Comparison of ENCODE assay signal across 8 cellular contexts in genomic region chr11:73142128-73142377, GRCh38. TPM values are rescaled to one million over a fixed set of nuclear protein-coding genes. Genes with fewer than 3 reads are reported as not detected.
DNase-seq lines count a peak whose midpoint lies in the region; ATAC-seq, FAIRE-seq and TF ChIP-seq lines count a peak whose summit lies in the region.

Gene FCHSD2 (minus strand): TSS chr11:73142318. CDS start chr11:73141877, 441 bp downstream.

- peaks cover 19% of the 10 kb centered on the region for H3K27me3 Mint-ChIP-seq in WTC11 (ENCODE audit: low read depth)

- no peaks in the 10 kb centered on the region for H3K9me3 Mint-ChIP-seq in WTC11

- H3K36me3 Mint-ChIP-seq in WTC11 = no peaks in the 10 kb centered on the region; the same call in 1 of the 2 replicates

- peak within 1 kb of the TSS; percentile 87 for H3K4me3 Mint-ChIP-seq in WTC11

- intact Hi-C loops in Right ventricle myocardium superior (cut with DNase I) = loop anchor here (10.0 kb wide), 1 partner anchor 217 kb away; no protein-coding TSS in a partner anchor
- intact Hi-C loops in psoas muscle (cut with DNase I) = loop anchor here in 1 of 2 donors (5.0 kb wide), 1 partner anchor 35 kb away; no protein-coding TSS in a partner anchor

- WGBS in GM23248 (ENCODE audit: low coverage in 1 of 2, low lambda C conversion rate in 2 of 2, missing lambda C conversion rate in 2 of 2), 2 experiments = 0% methylated on average over 6 to 11 of the region's 35 CpGs
- WGBS in psoas muscle, 3 donors = 0 to 1% (median 0%) methylated on average over 3 to 35 of the region's 35 CpGs

- H3K79me2 ChIP-seq in GM23248 (ENCODE audit: insufficient read depth) = peaks cover 45% of the 10 kb centered on the region

- H4K20me1 ChIP-seq in GM23248 (ENCODE audit: insufficient read depth) = no peaks in the 10 kb centered on the region

- ATAC-seq in WTC11 (no peak), Right ventricle myocardium superior (ENCODE audit: poor library complexity) (no peak), psoas muscle (no peak), GM19395 (IDR thresholded peaks at IDR 0.05; ENCODE audit: unreplicated experiment) (no peak)

- CTCF ChIA-PET in WTC11 (lab: Charles Lee) = interaction anchor here (0.6 to 2.4 kb wide), 58 partner anchors 10 to 469 kb away, joined by 3 to 55 read pairs (median 5); partner anchors contain the start of genes P2RY2 and STARD10
- CTCF ChIA-PET in HEK293T (lab: Yijun Ruan, JAX) = interaction anchor here (0.6 to 1.0 kb wide), 10 partner anchors 11 to 295 kb away, joined by 3 to 9 read pairs (median 4); no protein-coding TSS in a partner anchor

- H3K4me1 Mint-ChIP-seq in WTC11 = peaks cover 23% of the 10 kb centered on the region

- H3K4me3 ChIP-seq in GM23248 = peak within 1 kb of the TSS; percentile 93
- H3K4me3 ChIP-seq in psoas muscle = peak within 1 kb of the TSS; percentile 78

- H3K9ac ChIP-seq in GM23248 = peak within 1 kb of the TSS; percentile 86

- DNase-seq in GM23248 (no peak), WTC11 (ENCODE audit: low spot score) (no peak), Right ventricle myocardium superior (no peak), psoas muscle (no peak), GM19239 (ENCODE audit: insufficient read length, low spot score) (no peak), HEK293T (ENCODE audit: extremely low spot score) (no peak), D341Med (ENCODE audit: low spot score) (no peak)

- POLR2A ChIA-PET in WTC11 (lab: Charles Lee) (interaction anchor here (0.8 to 1.1 kb wide), 6 partner anchors 10 to 241 kb away, joined by 3 to 4 read pairs (median 3); no protein-coding TSS in a partner anchor), HEK293T (lab: Yijun Ruan, JAX) (interaction anchor here (0.7 to 1.7 kb wide), 10 partner anchors 9 to 320 kb away, joined by 3 to 18 read pairs (median 4); no protein-coding TSS in a partner anchor)

- no peaks in the 10 kb centered on the region for H3K9me2 ChIP-seq in GM23248 (ENCODE audit: insufficient read depth)

- H3K36me3 ChIP-seq in GM23248 (ENCODE audit: low read depth) = no peaks in the 10 kb centered on the region
- peaks cover 0 to 10% of the 10 kb centered on the region in 2 donors for H3K36me3 ChIP-seq in psoas muscle (ENCODE audit: insufficient read depth in 1 of 2, low read depth in 1 of 2)

- in situ Hi-C loops in GM23248 (cut with MboI) = no loop called here

- H3K9me3 ChIP-seq in GM23248 (ENCODE audit: low read depth) (no peaks in the 10 kb centered on the region), psoas muscle (no peaks in the 10 kb centered on the region)

- no peak for FAIRE-seq in GM19239 (lab: Jason Lieb, UNC)

- H3K27ac ChIP-seq in GM23248 (peak within 1 kb of the TSS; percentile 57), psoas muscle (peak within 1 kb of the TSS; percentile 95)

- peak within 1 kb of the TSS; percentile 94 for H3K4me2 ChIP-seq in GM23248 (ENCODE audit: unreplicated experiment)

- peak within 1 kb of the TSS; percentile 84 for H2AFZ ChIP-seq in GM23248

- H3K4me1 ChIP-seq in GM23248 (ENCODE audit: insufficient read depth) = peaks cover 14% of the 10 kb centered on the region
- H3K4me1 ChIP-seq in psoas muscle = peaks cover 20% of the 10 kb centered on the region

- H3K27me3 ChIP-seq in GM23248 (replicated peaks; ENCODE audit: insufficient read depth) (no peaks in the 10 kb centered on the region), psoas muscle (ENCODE audit: insufficient read depth in 3 of 3, low read length in 2 of 3) (no peaks in the 10 kb centered on the region)

- peaks cover 24% of the 10 kb centered on the region; the same call in 1 of the 2 replicates for H3F3A ChIP-seq in GM23248 (ENCODE audit: insufficient read depth)

- H3K27ac Mint-ChIP-seq in WTC11 = peak within 1 kb of the TSS; percentile 90

- TF ChIP-seq CTCF in WTC11 (IDR thresholded peaks at IDR 0.05) (no peak), psoas muscle (IDR thresholded peaks at IDR 0.05) (no peak)

TF ChIP-seq in WTC11, 78 proteins besides CTCF, POLR2A, EP300 and RAD21:
- TF ChIP-seq, protein P1, sequence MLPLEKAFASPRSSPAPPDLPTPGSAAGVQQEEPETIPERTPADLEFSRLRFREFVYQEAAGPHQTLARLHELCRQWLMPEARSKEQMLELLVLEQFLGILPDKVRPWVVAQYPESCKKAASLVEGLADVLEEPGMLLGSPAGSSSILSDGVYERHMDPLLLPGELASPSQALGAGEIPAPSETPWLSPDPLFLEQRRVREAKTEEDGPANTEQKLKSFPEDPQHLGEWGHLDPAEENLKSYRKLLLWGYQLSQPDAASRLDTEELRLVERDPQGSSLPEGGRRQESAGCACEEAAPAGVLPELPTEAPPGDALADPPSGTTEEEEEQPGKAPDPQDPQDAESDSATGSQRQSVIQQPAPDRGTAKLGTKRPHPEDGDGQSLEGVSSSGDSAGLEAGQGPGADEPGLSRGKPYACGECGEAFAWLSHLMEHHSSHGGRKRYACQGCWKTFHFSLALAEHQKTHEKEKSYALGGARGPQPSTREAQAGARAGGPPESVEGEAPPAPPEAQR (CRISPR knock-in tag; IDR thresholded peaks at IDR 0.05) = no peak
- no peak for TF ChIP-seq JAZF1 (CRISPR knock-in tag; IDR thresholded peaks at IDR 0.05)
- no peak for TF ChIP-seq ZBTB21 (CRISPR knock-in tag; IDR thresholded peaks at IDR 0.05; ENCODE audit: borderline replicate concordance)
- TF ChIP-seq NFYB (CRISPR knock-in tag; conservative IDR thresholded peaks at IDR 0.05; ENCODE audit: low read depth) = no peak
- TF ChIP-seq FOXP1 (CRISPR knock-in tag; IDR thresholded peaks at IDR 0.05; ENCODE audit: borderline replicate concordance) = no peak
- no peak for TF ChIP-seq ELF4 (CRISPR knock-in tag; IDR thresholded peaks at IDR 0.05; ENCODE audit: low read depth)

TF ChIP-seq in HEK293T, 16 proteins besides CTCF, POLR2A, EP300 and RAD21:
- TF ChIP-seq PKNOX1 (IDR thresholded peaks at IDR 0.05) = no peak
- TF ChIP-seq L3MBTL2 (conservative IDR thresholded peaks at IDR 0.05) = no peak
- TF ChIP-seq FOXK2 (IDR thresholded peaks at IDR 0.05) = no peak
- no peak for TF ChIP-seq SP1 (IDR thresholded peaks at IDR 0.05)
- TF ChIP-seq ELF4 (IDR thresholded peaks at IDR 0.05) = no peak
- no peak for TF ChIP-seq TARDBP (IDR thresholded peaks at IDR 0.05)
- TF ChIP-seq LEF1 (IDR thresholded peaks at IDR 0.05; ENCODE audit: borderline replicate concordance) = no peak
- no peak; the same call in 1 of the 2 replicates for TF ChIP-seq FOXM1 (IDR thresholded peaks at IDR 0.05; ENCODE audit: borderline replicate concordance)
- no peak for TF ChIP-seq CTBP1 (IDR thresholded peaks at IDR 0.05; ENCODE audit: borderline replicate concordance)
- TF ChIP-seq ZNF384 (IDR thresholded peaks at IDR 0.05) = no peak
- no peak for TF ChIP-seq NFRKB (IDR thresholded peaks at IDR 0.05)
- TF ChIP-seq SUZ12 (IDR thresholded peaks at IDR 0.05) = no peak
- TF ChIP-seq HDGF (IDR thresholded peaks at IDR 0.05; ENCODE audit: borderline replicate concordance) = no peak
- TF ChIP-seq ARNT (IDR thresholded peaks at IDR 0.05) = no peak
- no peak for TF ChIP-seq FOXA1 (IDR thresholded peaks at IDR 0.05)
- TF ChIP-seq BHLHE40 (IDR thresholded peaks at IDR 0.05; ENCODE audit: borderline replicate concordance) = no peak

RNA-seq across cellular contexts. Expression of gene FCHSD2, which starts in this region (rescaled TPM):
- total RNA-seq in GM23248 (2014; rRNA removed; shearing (Covaris generic)) = 8.1 and 9.1 TPM in 2 replicates
- polyA plus RNA-seq in GM23248 (2016; fragmentation: Nextera tagmentation; extraction: Ambion mirVana) (17.6 and 19.8 TPM in 2 replicates), psoas muscle (1 to 10 TPM; 5.7 to 9.6 (median 8.0) TPM)
- total RNA-seq in WTC11 (2021) (8.4 to 10.1 TPM (median 8.8 TPM) in 3 replicates), Right ventricle myocardium superior (40.4 TPM), psoas muscle (10 to 100 TPM in 3 of 4 donors, 1 to 10 TPM in 1; 9.7 to 18.5 (median 15.1) TPM)
